In the genomic region with DNA sequence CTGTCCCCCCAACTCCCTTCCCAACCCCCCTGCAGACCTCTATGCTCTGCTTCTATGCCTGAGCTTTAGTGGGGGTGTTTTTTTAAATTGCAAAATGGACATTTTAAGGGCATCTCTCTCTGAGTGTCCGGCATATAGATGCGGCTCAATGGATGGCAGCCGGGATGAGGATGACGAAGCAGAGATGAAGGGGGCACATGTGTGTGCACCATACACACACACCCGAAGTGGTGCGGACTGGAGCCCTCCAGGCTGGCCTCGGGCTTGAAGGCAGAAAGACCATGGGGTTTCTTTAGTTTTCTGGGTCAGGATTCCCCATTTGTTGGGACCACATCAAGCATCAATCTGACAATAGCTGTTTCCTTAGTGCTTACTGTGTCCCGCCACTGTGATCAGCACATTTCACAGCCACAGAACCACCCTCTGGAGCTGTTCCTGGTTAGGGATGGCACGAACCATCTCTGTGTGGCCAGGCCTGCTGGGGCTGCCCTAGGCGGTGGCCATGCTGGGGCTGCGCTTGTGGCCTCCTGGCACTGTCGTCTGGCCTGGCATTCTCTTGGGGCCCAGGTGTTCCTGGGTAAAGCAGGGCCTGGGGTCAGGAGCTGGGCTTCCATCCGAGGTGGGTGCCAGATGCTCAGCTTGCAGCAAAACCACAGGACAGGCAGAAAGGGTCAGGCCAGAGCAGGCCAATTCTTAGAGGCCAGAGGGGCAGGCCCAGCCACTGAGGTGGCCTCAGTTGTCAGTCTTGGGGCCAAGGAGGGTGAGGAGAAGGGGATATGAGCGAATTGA, we compare ENCODE assay signal across 1 cellular context.
TF ChIP-seq lines count a peak whose summit lies in the region.

No MANE protein-coding gene starts in this region.

TF ChIP-seq in H1, 55 proteins besides CTCF, POLR2A, EP300 and RAD21:
- TF ChIP-seq ZNF274 (IDR thresholded peaks at IDR 0.05; ENCODE audit: borderline replicate concordance, extremely low read depth, low read length) = no peak
- no peak for TF ChIP-seq TBP (IDR thresholded peaks at IDR 0.05; ENCODE audit: low read depth, low read length)
- no peak for TF ChIP-seq BACH1 (IDR thresholded peaks at IDR 0.05; ENCODE audit: low read length)
- no peak for TF ChIP-seq SAP30 (IDR thresholded peaks at IDR 0.05; ENCODE audit: insufficient read depth, insufficient replicate concordance, low read length)
- no peak for TF ChIP-seq TAF1 (IDR thresholded peaks at IDR 0.05; ENCODE audit: low read depth, low read length)
- TF ChIP-seq SP4 (IDR thresholded peaks at IDR 0.05; ENCODE audit: low read length) = no peak
- TF ChIP-seq CHD2 (IDR thresholded peaks at IDR 0.05; ENCODE audit: low read length) = no peak
- TF ChIP-seq NRF1 (IDR thresholded peaks at IDR 0.05; ENCODE audit: low read depth, low read length) = no peak
- no peak for TF ChIP-seq KDM4A (IDR thresholded peaks at IDR 0.05; ENCODE audit: low read depth, low read length, severe bottlenecking)
TF ChIP-seq in H1: peak in this region for 0.
